In genomic region chr1:233102381-233102780, GRCh38 we compare ENCODE assay signal across 18 cellular contexts.
"Had no signal": no experiment of that assay in that cellular context is flagged by ENCODE, and none has a peak within 500 bp of the region (broad histone marks: within the 10 kb centered on the region; RNA-seq: fewer than 3 reads in every experiment).

No MANE protein-coding gene starts in this region.

- DNase-seq: activated CD4-positive, alpha-beta T cell treated with anti-CD3 and anti-CD28 coated beads, Interleukin-2, amount 50 U/mL, for 4 hours; activated CD8-positive, alpha-beta memory T cell treated with anti-CD3 and anti-CD28 coated beads, Interleukin-2, amount 10 ng/mL, durations not matched to agents 7 days and 5 days; activated gamma-delta T cell; activated naive CD8-positive, alpha-beta T cell treated with anti-CD3 and anti-CD28 coated beads for 36 hours; activated T-cell treated with anti-CD3 and anti-CD28 coated beads, Interleukin-2, amount 50 U/mL, for 24 hours; dorsolateral prefrontal cortex; esophagus squamous epithelium; foreskin fibroblast; glutamatergic neuron; immature natural killer cell; left colon; naive B cell; pancreas; stimulated activated CD4-positive, alpha-beta T cell treated with anti-CD3 and anti-CD28 coated beads, Interleukin-12 subunit alpha, Interleukin-12 subunit beta, amount 100 ng/mL, for 4 hours; stimulated activated CD4-positive, alpha-beta T cell treated with anti-CD3 and anti-CD28 coated beads, Interleukin-2, amount 100 ng/mL, for 48 hours; stimulated activated CD8-positive, alpha-beta memory T cell treated with anti-CD3 and anti-CD28 coated beads, Interleukin-4, amount 100 ng/mL, for 48 hours; stimulated activated naive CD8-positive, alpha-beta T cell treated with anti-CD3 and anti-CD28 coated beads, Interleukin-15, Interleukin-2, amounts not matched to agents 100 U/mL and 50 U/mL, for 24 hours had no signal

- ATAC-seq: activated CD4-positive, CD25-positive, alpha-beta regulatory T cell treated with anti-CD3 and anti-CD28 coated beads, Interleukin-2, amount 50 U/mL, for 24 hours; activated CD8-positive, alpha-beta memory T cell treated with anti-CD3 and anti-CD28 coated beads, Interleukin-2, amount 10 ng/mL, durations not matched to agents 7 days and 5 days; left colon; pancreas; stimulated activated naive CD8-positive, alpha-beta T cell treated with anti-CD3 and anti-CD28 coated beads, Interleukin-15, Interleukin-2, amounts not matched to agents 100 U/mL and 50 U/mL, for 24 hours had no signal
